ENCODE assay signal across 14 cellular contexts in genomic region chr4:119246177-119246576, GRCh38. TPM values are rescaled to one million over a fixed set of nuclear protein-coding genes. Genes with fewer than 3 reads are reported as not detected.
DNase-seq lines count a peak whose midpoint lies in the region; ATAC-seq, FAIRE-seq and TF ChIP-seq lines count a peak whose summit lies in the region.
"Had no signal": no experiment of that assay in that cellular context is flagged by ENCODE, and none has a peak within 500 bp of the region (broad histone marks: within the 10 kb centered on the region; RNA-seq: fewer than 3 reads in every experiment).

No MANE protein-coding gene starts in this region.

- TF ChIP-seq CTCF in mesothelial cell of epicardium (IDR thresholded peaks at IDR 0.05; ENCODE audit: unreplicated experiment), result no peak

- DNase-seq in DMS 273 (lab: John Stamatoyannopoulos, UW; ENCODE audit: unreplicated experiment) (peak; percentile 0), DMS 273 treated with DMSO at 0.1 percent for 48 hours (lab: John Stamatoyannopoulos, UW) (no peak), G401 (ENCODE audit: low spot score) (peak; percentile 67), cerebellar cortex (ENCODE audit: low spot score) (peak; percentile 55), mesothelial cell of epicardium (ENCODE audit: low spot score in 2 of 2, unreplicated experiment in 2 of 2) (no peak), RCC 7860 (ENCODE audit: low spot score) (no peak)
- no peak for DNase-seq in activated CD4-positive, alpha-beta T cell treated with anti-CD3 and anti-CD28 coated beads, Interleukin-2, amount 50 U/mL, for 48 hours
- DNase-seq: Karpas-422, MM.1S, NCI-H1092 treated with DMSO at 0.1 percent for 48 hours, NCI-H2227 treated with DMSO at 0.1 percent for 48 hours, NCI-H524, SJCRH30 had no signal

- ATAC-seq in activated CD4-positive, CD25-positive, alpha-beta regulatory T cell treated with anti-CD3 and anti-CD28 coated beads, Interleukin-2, amount 50 U/mL, for 24 hours, result no peak

- H3K4me1 Mint-ChIP-seq in mesothelial cell of epicardium, result peaks cover 18% of the 10 kb centered on the region

- H3K27me3 Mint-ChIP-seq in mesothelial cell of epicardium (ENCODE audit: low read depth), result no peaks in the 10 kb centered on the region

- H3K4me3 Mint-ChIP-seq in mesothelial cell of epicardium, result no peak overlapping the region

- H3K9me3 Mint-ChIP-seq in mesothelial cell of epicardium, result no peaks in the 10 kb centered on the region

- peak overlapping the region; percentile 43 for H3K27ac Mint-ChIP-seq in mesothelial cell of epicardium

- FAIRE-seq in RCC 7860 (lab: Jason Lieb, UNC), result no peak

- peaks cover 26% of the 10 kb centered on the region for H3K36me3 Mint-ChIP-seq in mesothelial cell of epicardium

- in situ Hi-C loops in G401 (cut with HindIII; ENCODE audit: low sequenced_read_pairs), result no loop called here

RNA-seq across cellular contexts. Expression of gene USP53, which starts 33.7 kb away (rescaled TPM):
- total RNA-seq in G401 (2014; rRNA removed; shearing (Covaris generic)), result 3.7 and 9.2 TPM in 2 replicates
- 26.5 to 28.7 TPM (median 26.8 TPM) in 3 replicates for total RNA-seq in mesothelial cell of epicardium

Comparison
In these comparisons a context has a peak if more than half of its experiments do, and no peak if none do; other contexts are left out.
1. DNase-seq: peak in DMS 273 (single experiment), G401 (single experiment) and cerebellar cortex (single experiment); none in DMS 273 treated with DMSO at 0.1 percent for 48 hours (single experiment), mesothelial cell of epicardium (0 of 2), activated CD4-positive, alpha-beta T cell treated with anti-CD3 and anti-CD28 coated beads, Interleukin-2, amount 50 U/mL, for 48 hours (0 of 2) and RCC 7860 (single experiment).